1 cellular context compared by ENCODE assay signal in genomic region chr10:46026106-46026505, GRCh38.
TF ChIP-seq lines count a peak whose summit lies in the region.

No MANE protein-coding gene starts in this region.

TF ChIP-seq in SK-N-SH, 30 proteins besides CTCF, POLR2A, EP300 and RAD21:
- TF ChIP-seq CHD2 (IDR thresholded peaks at IDR 0.05; ENCODE audit: low read length, partially characterized antibody), result no peak
- TF ChIP-seq ELF1 (IDR thresholded peaks at IDR 0.05), result no peak
- no peak for TF ChIP-seq SIN3A (IDR thresholded peaks at IDR 0.05; ENCODE audit: borderline replicate concordance, low read depth, low read length)
- no peak for TF ChIP-seq ZBTB33 (IDR thresholded peaks at IDR 0.05; ENCODE audit: borderline replicate concordance, low read depth)
- no peak for TF ChIP-seq TEAD4 (IDR thresholded peaks at IDR 0.05; ENCODE audit: borderline replicate concordance, insufficient read depth)
- no peak for TF ChIP-seq FOXJ3 (CRISPR knock-in tag; IDR thresholded peaks at IDR 0.05)
- no peak for TF ChIP-seq RCOR1 (IDR thresholded peaks at IDR 0.05; ENCODE audit: low read length)
- TF ChIP-seq GABPA (IDR thresholded peaks at IDR 0.05; ENCODE audit: low read depth), result no peak
- TF ChIP-seq FOXM1 (IDR thresholded peaks at IDR 0.05; ENCODE audit: low read depth), result no peak
- no peak for TF ChIP-seq USF2 (IDR thresholded peaks at IDR 0.05; ENCODE audit: borderline replicate concordance, low read depth, low read length)
- no peak for TF ChIP-seq JUND (IDR thresholded peaks at IDR 0.05)
- TF ChIP-seq EZH2phosphoT487 (IDR thresholded peaks at IDR 0.05; ENCODE audit: borderline replicate concordance, low read depth), result no peak
